Comparison of ENCODE assay signal across 19 cellular contexts in genomic region chr5:29015523-29015922, GRCh38.
DNase-seq lines count a peak whose midpoint lies in the region; ATAC-seq, FAIRE-seq and TF ChIP-seq lines count a peak whose summit lies in the region.
"Had no signal": no experiment of that assay in that cellular context is flagged by ENCODE, and none has a peak within 500 bp of the region (broad histone marks: within the 10 kb centered on the region; RNA-seq: fewer than 3 reads in every experiment).

No MANE protein-coding gene starts in this region.

- no peaks in the 10 kb centered on the region for H3F3A ChIP-seq in PC-3 (ENCODE audit: low read length, unreplicated experiment)
- no peaks in the 10 kb centered on the region for H3F3A ChIP-seq in SU-DHL-6 (ENCODE audit: insufficient read depth)
- no peaks in the 10 kb centered on the region for H3F3A ChIP-seq in neural cell (ENCODE audit: insufficient read depth, low read length, poor library complexity, severe bottlenecking)

- no peak for TF ChIP-seq RAD21 in neural cell (conservative IDR thresholded peaks at IDR 0.05)

- H3K27ac ChIP-seq in PC-3 (ENCODE audit: low read length): no peak overlapping the region
- H3K27ac ChIP-seq in SU-DHL-6 (ENCODE audit: low read depth, low read length): no peak overlapping the region
- H3K27ac ChIP-seq in neural cell (ENCODE audit: low read length): no peak overlapping the region
- H3K27ac ChIP-seq in suprapubic skin: no peak overlapping the region
- H3K27ac ChIP-seq: 22Rv1; A549; BLaER1 treated with 17β-estradiol and CSF1 and Interleukin-3, amounts not matched to agents 10 nM and 100 nM had no signal

- BruUV-seq in PC-3 (replicated peaks; lab: Mats Ljungman, UMichigan): no TSS peak

- no peak for TF ChIP-seq POLR2A in suprapubic skin (IDR thresholded peaks at IDR 0.05)

- H3K9me3 ChIP-seq in PC-3 (ENCODE audit: low read length): no peaks in the 10 kb centered on the region
- H3K9me3 ChIP-seq in SU-DHL-6 (ENCODE audit: insufficient read depth, low read length): no peaks in the 10 kb centered on the region
- no peaks in the 10 kb centered on the region for H3K9me3 ChIP-seq in neural cell (ENCODE audit: low read length)
- no peaks in the 10 kb centered on the region for H3K9me3 ChIP-seq in suprapubic skin
- H3K9me3 ChIP-seq: A549; BLaER1 treated with 17β-estradiol and CSF1 and Interleukin-3, amounts not matched to agents 10 nM and 100 nM; Caco-2 had no signal

- DNase-seq in PC-3 (no peak), HTR-8/SVneo (ENCODE audit: insufficient read length, low spot score) (no peak), suprapubic skin (ENCODE audit: low spot score in 2 of 2) (no peak)
- no peak for DNase-seq in effector CD8-positive, alpha-beta T cell (lab: John Stamatoyannopoulos, UW)
- DNase-seq: AML-193; Caco-2; CD4-positive, alpha-beta T cell; CD8-positive, alpha-beta T cell; DMS79 treated with DMSO at 0.1 percent for 48 hours; GF-D8 had no signal

- CTCF ChIA-PET in PC-3 (lab: Charles Lee): interaction anchor here (0.7 kb wide), 1 partner anchor 97 kb away, joined by 4 read pairs; no protein-coding TSS in a partner anchor

- H3K9me2 ChIP-seq in PC-3 (replicated peaks; ENCODE audit: low read length): no peaks in the 10 kb centered on the region
- no peaks in the 10 kb centered on the region for H3K9me2 ChIP-seq in SU-DHL-6 (replicated peaks; ENCODE audit: insufficient read depth, low read length)
- no peaks in the 10 kb centered on the region for H3K9me2 ChIP-seq in neural cell (ENCODE audit: insufficient read depth, low read length)

- TF ChIP-seq EP300 in neural cell (conservative IDR thresholded peaks at IDR 0.05; ENCODE audit: poor library complexity, severe bottlenecking) (peak; percentile 80), suprapubic skin (IDR thresholded peaks at IDR 0.05) (no peak)

- TF ChIP-seq CTCF in PC-3 (conservative IDR thresholded peaks at IDR 0.05; ENCODE audit: low read depth, low read length) (no peak), SU-DHL-6 (IDR thresholded peaks at IDR 0.05; ENCODE audit: insufficient read depth, low read length, poor library complexity, severe bottlenecking) (no peak), neural cell (IDR thresholded peaks at IDR 0.05; ENCODE audit: poor library complexity, severe bottlenecking) (no peak), suprapubic skin (IDR thresholded peaks at IDR 0.05) (no peak)

- H3K4me3 ChIP-seq in PC-3 (ENCODE audit: low read length): no peak overlapping the region
- H3K4me3 ChIP-seq in SU-DHL-6 (ENCODE audit: insufficient read depth, low read length, poor library complexity, severe bottlenecking): no peak overlapping the region
- no peak overlapping the region for H3K4me3 ChIP-seq in neural cell (ENCODE audit: low read length)
- H3K4me3 ChIP-seq in suprapubic skin: no peak overlapping the region
- H3K4me3 ChIP-seq: A549; BLaER1 treated with 17β-estradiol and CSF1 and Interleukin-3, amounts not matched to agents 10 nM and 100 nM had no signal

- H3K79me2 ChIP-seq in PC-3 (ENCODE audit: low read length) (no peaks in the 10 kb centered on the region), SU-DHL-6 (ENCODE audit: insufficient read depth, low read length) (no peaks in the 10 kb centered on the region), neural cell (replicated peaks; ENCODE audit: insufficient read depth, low read length) (no peaks in the 10 kb centered on the region)

- H3K4me2 ChIP-seq in PC-3 (ENCODE audit: low read length) (no peak overlapping the region), SU-DHL-6 (ENCODE audit: low read depth, low read length, poor library complexity, severe bottlenecking) (no peak overlapping the region), neural cell (ENCODE audit: low read length) (no peak overlapping the region)
- H3K4me2 ChIP-seq: A549; BLaER1 treated with 17β-estradiol and CSF1 and Interleukin-3, amounts not matched to agents 10 nM and 100 nM had no signal

- ATAC-seq in PC-3: no peak
- ATAC-seq: A549; CD8-positive, alpha-beta T cell had no signal

- H3K9ac ChIP-seq in PC-3 (ENCODE audit: low read length) (no peak overlapping the region), SU-DHL-6 (ENCODE audit: low read length) (no peak overlapping the region), neural cell (ENCODE audit: low read length) (no peak overlapping the region)
- H3K9ac ChIP-seq: BLaER1 treated with 17β-estradiol and CSF1 and Interleukin-3, amounts not matched to agents 10 nM and 100 nM had no signal

- H2AFZ ChIP-seq in PC-3 (ENCODE audit: low read length): peak overlapping the region; percentile 55; the same call in 1 of the 2 replicates
- peak overlapping the region; percentile 62 for H2AFZ ChIP-seq in SU-DHL-6 (ENCODE audit: low read depth, low read length, severe bottlenecking)
- H2AFZ ChIP-seq in neural cell (ENCODE audit: low read depth, low read length): no peak overlapping the region

- H3K4me1 ChIP-seq in PC-3 (ENCODE audit: insufficient read depth, low read length) (no peaks in the 10 kb centered on the region), suprapubic skin (no peaks in the 10 kb centered on the region)
- H3K4me1 ChIP-seq: A549; BLaER1 treated with 17β-estradiol and CSF1 and Interleukin-3, amounts not matched to agents 10 nM and 100 nM; Caco-2 had no signal

- FAIRE-seq in HTR-8/SVneo (lab: Jason Lieb, UNC): no peak
- FAIRE-seq: A549, D721Med, G401.6, GM12891, GM19239 had no signal

- H3K27me3 ChIP-seq in PC-3 (ENCODE audit: low read length) (no peaks in the 10 kb centered on the region), SU-DHL-6 (ENCODE audit: low read length) (no peaks in the 10 kb centered on the region), neural cell (ENCODE audit: insufficient read depth, low read depth, low read length) (no peaks in the 10 kb centered on the region), suprapubic skin (no peaks in the 10 kb centered on the region)
- H3K27me3 ChIP-seq: BLaER1 treated with 17β-estradiol and CSF1 and Interleukin-3, amounts not matched to agents 10 nM and 100 nM had no signal

- POLR2A ChIA-PET in PC-3 (lab: Charles Lee; ENCODE audit: unreplicated experiment): no interaction called here

- H4K20me1 ChIP-seq in PC-3 (ENCODE audit: low read length) (no peaks in the 10 kb centered on the region), SU-DHL-6 (ENCODE audit: low read depth, low read length) (no peaks in the 10 kb centered on the region), neural cell (ENCODE audit: insufficient read depth) (no peaks in the 10 kb centered on the region)
- H4K20me1 ChIP-seq: BLaER1 treated with 17β-estradiol and CSF1 and Interleukin-3, amounts not matched to agents 10 nM and 100 nM had no signal

- intact Hi-C loops in PC-3 (cut with micrococcal nuclease): loop anchor here (10.0 kb wide), 1 partner anchor 799 kb away; no protein-coding TSS in a partner anchor

- H3K36me3 ChIP-seq in PC-3 (ENCODE audit: low read depth, low read length) (no peaks in the 10 kb centered on the region), SU-DHL-6 (ENCODE audit: low read length) (no peaks in the 10 kb centered on the region), neural cell (ENCODE audit: insufficient read depth, low read length) (no peaks in the 10 kb centered on the region), suprapubic skin (no peaks in the 10 kb centered on the region)
- H3K36me3 ChIP-seq: BLaER1 treated with 17β-estradiol and CSF1 and Interleukin-3, amounts not matched to agents 10 nM and 100 nM had no signal

- 88% methylated on average over 2 of the region's 2 CpGs for WGBS in suprapubic skin

TF ChIP-seq in neural cell, 6 proteins besides CTCF, POLR2A, EP300 and RAD21:
- TF ChIP-seq MXI1 (conservative IDR thresholded peaks at IDR 0.05; ENCODE audit: poor library complexity, severe bottlenecking) (no peak), REST (IDR thresholded peaks at IDR 0.05; ENCODE audit: borderline replicate concordance) (no peak), EZH2 (IDR thresholded peaks at IDR 0.05; ENCODE audit: borderline replicate concordance, insufficient read depth, low read length, poor library complexity, severe bottlenecking) (no peak), SMC3 (conservative IDR thresholded peaks at IDR 0.05; ENCODE audit: poor library complexity) (no peak), TAF1 (IDR thresholded peaks at IDR 0.05; ENCODE audit: low read depth) (no peak), POLR2AphosphoS5 (IDR thresholded peaks at IDR 0.05) (no peak)
